In genomic region chr19:49271080-49271753, GRCh38 we compare ENCODE assay signal across 19 cellular contexts. TPM values are rescaled to one million over a fixed set of nuclear protein-coding genes. Genes with fewer than 3 reads are reported as not detected.
DNase-seq lines count a peak whose midpoint lies in the region; ATAC-seq and TF ChIP-seq lines count a peak whose summit lies in the region.
"Had no signal": no experiment of that assay in that cellular context is flagged by ENCODE, and none has a peak within 500 bp of the region (broad histone marks: within the 10 kb centered on the region; RNA-seq: fewer than 3 reads in every experiment).

No MANE protein-coding gene starts in this region.

- H3K4me3 ChIP-seq in WERI-Rb-1 (ENCODE audit: low read depth, low read length): no peak overlapping the region
- H3K4me3 ChIP-seq in smooth muscle cell: no peak overlapping the region
- H3K4me3 ChIP-seq: GM23248, HAP-1, SK-N-MC had no signal

- H3K36me3 ChIP-seq in WERI-Rb-1 (no peaks in the 10 kb centered on the region), smooth muscle cell (ENCODE audit: low read depth) (no peaks in the 10 kb centered on the region)
- H3K36me3 ChIP-seq: HAP-1 had no signal

- H3K4me2 ChIP-seq in smooth muscle cell: no peak overlapping the region

- peak; percentile 34; the same call in 1 of the 2 replicates for TF ChIP-seq EP300 in Ishikawa (IDR thresholded peaks at IDR 0.05; ENCODE audit: borderline replicate concordance)

- H3K27me3 ChIP-seq in WERI-Rb-1 (ENCODE audit: insufficient read depth, low read depth, severe bottlenecking): no peaks in the 10 kb centered on the region
- H3K27me3 ChIP-seq in smooth muscle cell (ENCODE audit: low read depth): peaks cover 3% of the 10 kb centered on the region

- no peaks in the 10 kb centered on the region for H3F3A ChIP-seq in smooth muscle cell (ENCODE audit: low read depth)

- peak; percentile 18 for DNase-seq in WERI-Rb-1
- no peak for DNase-seq in epithelial cell of prostate (ENCODE audit: low read depth, low spot score)
- DNase-seq in smooth muscle cell (lab: John Stamatoyannopoulos, UW; ENCODE audit: unreplicated experiment): no peak
- no peak for DNase-seq in midbrain (lab: John Stamatoyannopoulos, UW)
- no peak for DNase-seq in hepatic stellate cell (ENCODE audit: low spot score)
- DNase-seq: ACHN; AML-193; DMS79; GM23248; MV-4-11; NCI-H1694 treated with DMSO at 0.1 percent for 48 hours; NCI-H748 treated with DMSO at 0.1 percent for 48 hours; NK-92 treated with Interleukin-12 subunit alpha and Interleukin-12 subunit beta, amount 100 ng/mL, for 24 hours; SHP77 had no signal

- TF ChIP-seq CTCF in WERI-Rb-1 (IDR thresholded peaks at IDR 0.05; ENCODE audit: low read depth, low read length): no peak
- no peak for TF ChIP-seq CTCF in smooth muscle cell (IDR thresholded peaks at IDR 0.05; ENCODE audit: borderline replicate concordance, insufficient read depth, poor library complexity, severe bottlenecking)

- H3K9me3 ChIP-seq in WERI-Rb-1 (ENCODE audit: severe bottlenecking) (peaks cover 7% of the 10 kb centered on the region), smooth muscle cell (replicated peaks; ENCODE audit: low read depth) (no peaks in the 10 kb centered on the region)
- H3K9me3 ChIP-seq: HAP-1 had no signal

- no peaks in the 10 kb centered on the region for H3K79me2 ChIP-seq in smooth muscle cell (ENCODE audit: low read depth)

- no peak overlapping the region for H3K9ac ChIP-seq in smooth muscle cell (ENCODE audit: low read depth)
- H3K9ac ChIP-seq: GM23248 had no signal

- no peaks in the 10 kb centered on the region for H3K4me1 ChIP-seq in smooth muscle cell (ENCODE audit: low read depth)
- H3K4me1 ChIP-seq: HAP-1 had no signal

- no peak overlapping the region for H2AFZ ChIP-seq in smooth muscle cell (ENCODE audit: low read depth)
- H2AFZ ChIP-seq: GM23248 had no signal

- WGBS in smooth muscle cell (ENCODE audit: low lambda C conversion rate): 77% methylated on average over 4 of the region's 4 CpGs

- H3K27ac ChIP-seq in WERI-Rb-1 (no peak overlapping the region), epithelial cell of prostate (peak overlapping the region; percentile 78), smooth muscle cell (ENCODE audit: low read depth) (peak overlapping the region; percentile 47)
- H3K27ac ChIP-seq: C4-2B, GM23248, SK-N-MC had no signal

- TF ChIP-seq RAD21 in Ishikawa (IDR thresholded peaks at IDR 0.05; ENCODE audit: low read depth): no peak

- no peak for ATAC-seq in GM19035 (IDR thresholded peaks at IDR 0.05; ENCODE audit: unreplicated experiment)

- H4K20me1 ChIP-seq in smooth muscle cell (ENCODE audit: low read depth): no peaks in the 10 kb centered on the region

TF ChIP-seq in Ishikawa, 13 proteins besides CTCF, POLR2A, EP300 and RAD21:
- TF ChIP-seq MAX (IDR thresholded peaks at IDR 0.05) (peak; percentile 49), TEAD4 (IDR thresholded peaks at IDR 0.05) (peak; percentile 59), NFIC (IDR thresholded peaks at IDR 0.05) (no peak), USF1 (IDR thresholded peaks at IDR 0.05) (no peak)

RNA-seq across cellular contexts. Expression of gene SLC6A16, which starts 53.8 kb away (rescaled TPM):
- total RNA-seq in smooth muscle cell: 0.63 and 1.4 TPM in 2 replicates
- 2.3 and 2.8 TPM in 2 replicates for polyA plus RNA-seq in smooth muscle cell
- total RNA-seq: GM23248 had no signal
